ENCODE assay signal across 13 cellular contexts in the genomic region with DNA sequence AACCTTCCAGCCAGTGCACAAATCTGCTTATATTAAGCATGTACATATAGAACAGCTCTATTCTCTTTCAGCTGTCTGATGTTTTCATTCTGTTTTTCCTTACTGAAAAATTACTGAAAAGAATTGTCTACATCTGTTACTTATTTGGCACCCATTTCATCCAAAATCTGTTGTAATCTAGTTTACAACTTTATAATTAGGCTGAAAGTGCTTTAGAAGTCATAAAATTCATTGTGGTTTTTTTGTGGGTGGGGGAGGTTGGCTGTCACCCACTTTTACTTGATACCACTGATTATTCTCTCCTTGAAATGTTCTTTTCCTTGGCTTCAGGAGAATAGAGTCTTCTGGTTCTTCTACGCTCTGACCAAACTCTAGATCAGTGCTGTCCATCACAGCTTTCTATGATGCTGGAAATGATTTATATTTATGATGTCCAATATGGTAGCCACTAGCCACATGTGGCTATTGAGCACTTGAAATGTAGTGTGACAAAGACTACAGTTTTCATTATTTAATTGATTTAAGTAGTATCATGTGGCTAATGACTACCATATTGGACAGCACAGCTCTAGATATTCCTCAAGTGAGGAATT. TPM values are rescaled to one million over a fixed set of nuclear protein-coding genes. Genes with fewer than 3 reads are reported as not detected.
DNase-seq lines count a peak whose midpoint lies in the region; ATAC-seq, FAIRE-seq and TF ChIP-seq lines count a peak whose summit lies in the region.
"Had no signal": no experiment of that assay in that cellular context is flagged by ENCODE, and none has a peak within 500 bp of the region (broad histone marks: within the 10 kb centered on the region; RNA-seq: fewer than 3 reads in every experiment).

No MANE protein-coding gene starts in this region.

- FAIRE-seq in HepG2 (lab: Jason Lieb, UNC): no peak
- FAIRE-seq: GM12892 had no signal

- intact Hi-C loops in HepG2 (cut with micrococcal nuclease; ENCODE audit: unreplicated experiment): loop anchor here (10.0 kb wide), 1 partner anchor 329 kb away; no protein-coding TSS in a partner anchor

- peak overlapping the region; percentile 87 for H3K4me2 ChIP-seq in HepG2 (ENCODE audit: low read depth, low read length)

- TF ChIP-seq CTCF in BE2C (IDR thresholded peaks at IDR 0.05; ENCODE audit: low read depth, low read length) (no peak), HEK293 (tag by site-specific recombination; IDR thresholded peaks at IDR 0.05) (no peak), HepG2 (CRISPR knock-in tag; IDR thresholded peaks at IDR 0.05) (no peak), GM13976 (IDR thresholded peaks at IDR 0.05; ENCODE audit: borderline replicate concordance, control extremely low read depth, extremely low read depth, insufficient read depth, missing control alignments) (no peak)

- DNase-seq in BE2C: no peak
- DNase-seq in activated naive CD8-positive, alpha-beta T cell treated with anti-CD3 and anti-CD28 coated beads, Interleukin-2, amount 10 ng/mL, durations not matched to agents 7 days and 5 days: no peak
- DNase-seq in HepG2 (ENCODE audit: low spot score): no peak
- DNase-seq in mesenteric fat pad (ENCODE audit: low spot score): no peak
- DNase-seq in SJCRH30: no peak
- DNase-seq in GM13976 (ENCODE audit: low spot score): no peak
- DNase-seq: activated CD4-positive, alpha-beta T cell treated with anti-CD3 and anti-CD28 coated beads for 1 hour; NCI-H2107; stimulated activated CD4-positive, alpha-beta T cell treated with anti-CD3 and anti-CD28 coated beads, Interleukin-4, amount 100 ng/mL, for 1 hour had no signal

- peaks cover 7% of the 10 kb centered on the region for H3K4me1 ChIP-seq in BE2C
- H3K4me1 ChIP-seq in HEK293 (ENCODE audit: control insufficient read depth, insufficient read depth, low read length): no peaks in the 10 kb centered on the region
- H3K4me1 ChIP-seq in HepG2 (ENCODE audit: insufficient read depth, low read length): peaks cover 52% of the 10 kb centered on the region
- no peaks in the 10 kb centered on the region for H3K4me1 ChIP-seq in SJCRH30

- 95% methylated on average over 1 of the region's 1 CpG for WGBS in HepG2 (ENCODE audit: low lambda C conversion rate)

- H3K9ac ChIP-seq in HepG2 (ENCODE audit: insufficient read depth, low read depth, low read length): peak overlapping the region; percentile 91

- H2AFZ ChIP-seq in HepG2 (ENCODE audit: low read length): no peak overlapping the region

- H3K27me3 Mint-ChIP-seq in activated naive CD8-positive, alpha-beta T cell treated with anti-CD3 and anti-CD28 coated beads, Interleukin-2, amount 10 ng/mL, durations not matched to agents 7 days and 5 days: no peaks in the 10 kb centered on the region

- no peak overlapping the region for H3K27ac Mint-ChIP-seq in activated naive CD8-positive, alpha-beta T cell treated with anti-CD3 and anti-CD28 coated beads, Interleukin-2, amount 10 ng/mL, durations not matched to agents 7 days and 5 days
- H3K27ac Mint-ChIP-seq: activated naive CD4-positive, alpha-beta T cell treated with anti-CD3 and anti-CD28 coated beads, Interleukin-2, amount 50 U/mL, for 72 hours had no signal

- H3K4me3 ChIP-seq in BE2C (ENCODE audit: low read depth, low read length): peak overlapping the region; percentile 95
- no peak overlapping the region for H3K4me3 ChIP-seq in HEK293 (ENCODE audit: low read depth, low read length)
- H3K4me3 ChIP-seq in HepG2 (replicated peaks in 1 of 3; ENCODE audit: insufficient read depth in 1 of 3, low read depth in 2 of 3, low read length in 3 of 3): peak overlapping the region; percentile 56 to 99 (median 96); a peak in 5 of 6 replicates
- H3K4me3 ChIP-seq in SJCRH30: no peak overlapping the region

- CTCF ChIA-PET in HEK293 (lab: Yijun Ruan, JAX): interaction anchor here (1.3 kb wide), 1 partner anchor 69 kb away, joined by 4 read pairs; no protein-coding TSS in a partner anchor
- CTCF ChIA-PET in HepG2 (lab: Yijun Ruan, JAX; ENCODE audit: low intra/inter-chr PET ratio, low total read pairs): no interaction called here

- peak overlapping the region; percentile 90 for H3K4me3 Mint-ChIP-seq in activated naive CD8-positive, alpha-beta T cell treated with anti-CD3 and anti-CD28 coated beads, Interleukin-2, amount 10 ng/mL, durations not matched to agents 7 days and 5 days

- no peaks in the 10 kb centered on the region for H3K27me3 ChIP-seq in BE2C
- H3K27me3 ChIP-seq in HepG2 (ENCODE audit: control insufficient read depth in 1 of 2, insufficient read depth in 2 of 2, low read length in 2 of 2): no peaks in the 10 kb centered on the region; a peak in 1 of 5 replicates
- H3K27me3 ChIP-seq in SJCRH30: no peaks in the 10 kb centered on the region

- peaks cover 11% of the 10 kb centered on the region for H3K9me3 Mint-ChIP-seq in activated naive CD8-positive, alpha-beta T cell treated with anti-CD3 and anti-CD28 coated beads, Interleukin-2, amount 10 ng/mL, durations not matched to agents 7 days and 5 days

- no peak for TF ChIP-seq POLR2A in HepG2 (IDR thresholded peaks at IDR 0.05; ENCODE audit: insufficient read depth in 1 of 2, low read depth in 2 of 2, low read length in 2 of 2)

- ATAC-seq in activated naive CD8-positive, alpha-beta T cell treated with anti-CD3 and anti-CD28 coated beads, Interleukin-2, amount 10 ng/mL, durations not matched to agents 7 days and 5 days (ENCODE audit: low read depth): no peak
- ATAC-seq in HepG2 (no peak), GM21723 (IDR thresholded peaks at IDR 0.05; ENCODE audit: unreplicated experiment) (no peak)
- ATAC-seq: activated naive CD4-positive, alpha-beta T cell treated with anti-CD3 and anti-CD28 coated beads, Interleukin-2, amount 50 U/mL, for 72 hours had no signal

- H3K4me1 Mint-ChIP-seq in activated naive CD8-positive, alpha-beta T cell treated with anti-CD3 and anti-CD28 coated beads, Interleukin-2, amount 10 ng/mL, durations not matched to agents 7 days and 5 days: peaks cover 34% of the 10 kb centered on the region

- H3K27ac ChIP-seq in HEK293 (ENCODE audit: extremely low read depth, low read depth, low read length) (peak overlapping the region; percentile 11; the same call in 1 of the 2 replicates), HepG2 (ENCODE audit: extremely low read length, insufficient read depth, low read length) (peak overlapping the region; percentile 39), SJCRH30 (no peak overlapping the region)

- peaks cover 22% of the 10 kb centered on the region for H3K36me3 Mint-ChIP-seq in activated naive CD8-positive, alpha-beta T cell treated with anti-CD3 and anti-CD28 coated beads, Interleukin-2, amount 10 ng/mL, durations not matched to agents 7 days and 5 days

- BruUV-seq in HepG2 (replicated peaks; lab: Mats Ljungman, UMichigan): no TSS peak

- H3K79me2 ChIP-seq in HepG2 (ENCODE audit: insufficient read depth, low read length): peaks cover 87% of the 10 kb centered on the region

- POLR2A ChIA-PET in HEK293 (lab: Yijun Ruan, JAX): no interaction called here
- POLR2A ChIA-PET in activated naive CD8-positive, alpha-beta T cell treated with anti-CD3 and anti-CD28 coated beads, Interleukin-2, amount 10 ng/mL, durations not matched to agents 7 days and 5 days (lab: Charles Lee): interaction anchor here (0.7 to 1.1 kb wide), 2 partner anchors 40 to 69 kb away, joined by 3 to 5 read pairs; a partner anchor contains a TSS
- POLR2A ChIA-PET in HepG2 (lab: Yijun Ruan, JAX): interaction anchor here (0.6 to 1.3 kb wide), 4 partner anchors 11 to 66 kb away, joined by 3 to 6 read pairs (median 4); no protein-coding TSS in a partner anchor

- H3K36me3 ChIP-seq in BE2C (no peaks in the 10 kb centered on the region; the same call in 1 of the 2 replicates), HEK293 (ENCODE audit: control insufficient read depth in 2 of 2, insufficient read depth in 1 of 2, low read length in 2 of 2) (no peaks in the 10 kb centered on the region), HepG2 (replicated peaks in 1 of 2; ENCODE audit: control insufficient read depth in 1 of 2, insufficient read depth in 2 of 2, low read length in 2 of 2) (no peaks in the 10 kb centered on the region; a peak in 2 of 5 replicates), SJCRH30 (0 out of 2 replicates have a peak, but pooled peaks cover 6% of the 10 kb centered on the region)

- in situ Hi-C loops in HepG2 (cut with HindIII; ENCODE audit: extremely low pct_ligation_motif_present, low pct_unique_long_range_greater_than_20kb) (no loop called here), GM13976 (cut with MboI; ENCODE audit: low sequenced_read_pairs, unreplicated experiment) (no loop called here)

- peaks cover 21% of the 10 kb centered on the region for H4K20me1 ChIP-seq in HepG2 (ENCODE audit: insufficient read depth, low read length)

- no peak for TF ChIP-seq RAD21 in HepG2 (CRISPR knock-in tag; IDR thresholded peaks at IDR 0.05)

- H3K9me3 ChIP-seq in BE2C (no peaks in the 10 kb centered on the region), HEK293 (ENCODE audit: control insufficient read depth, insufficient read depth, low read depth, low read length) (no peaks in the 10 kb centered on the region), HepG2 (ENCODE audit: low read length) (0 out of 2 replicates have a peak, but pooled peaks cover 6% of the 10 kb centered on the region), SJCRH30 (replicated peaks) (peaks cover 13% of the 10 kb centered on the region)

- TF ChIP-seq EP300 in HepG2 (IDR thresholded peaks at IDR 0.05; ENCODE audit: low read depth in 2 of 2, low read length in 2 of 2) (no peak), HepG2 (CRISPR knock-in tag; IDR thresholded peaks at IDR 0.05; ENCODE audit: borderline replicate concordance) (no peak)

RNA-seq across cellular contexts. Expression of a gene that starts 2.7 kb away (rescaled TPM):
- polyA plus RNA-seq in BE2C (2012; ENCODE audit: insufficient read depth, insufficient read length, low read depth): 1.8 TPM
- 1 to 10 TPM; 1.1 to 1.8 TPM for total RNA-seq in activated naive CD8-positive, alpha-beta T cell treated with anti-CD3 and anti-CD28 coated beads, Interleukin-2, amount 10 ng/mL, durations not matched to agents 7 days and 5 days
- total RNA-seq in HepG2 (2016; rRNA removed; fragmentation: Illumina TruSeq; extraction: Trizol) (6.0 and 7.0 TPM in 2 replicates), mesenteric fat pad (1.3 TPM)
- 3.0 and 3.4 TPM in 2 replicates for total RNA-seq in HepG2 (2016; cell fraction: cytosol; rRNA removed; fragmentation: Illumina TruSeq; extraction: Trizol; ENCODE audit: low read depth)
- 6.4 and 6.6 TPM in 2 replicates for total RNA-seq in HepG2 (2016; cell fraction: insoluble cytoplasmic fraction; rRNA removed; fragmentation: Illumina TruSeq; extraction: Trizol)
- total RNA-seq in HepG2 (2016; cell fraction: membrane; rRNA removed; fragmentation: Illumina TruSeq; extraction: Trizol): 7.4 and 9.1 TPM in 2 replicates
- total RNA-seq in HepG2 (2016; cell fraction: nucleus; rRNA removed; fragmentation: Illumina TruSeq; extraction: Trizol): 10.3 and 12.6 TPM in 2 replicates
- polyA plus RNA-seq in HepG2 (2011; rRNA removed): 3.4 and 3.6 TPM in 2 replicates
- 4.9 and 6.1 TPM in 2 replicates for polyA plus RNA-seq in HepG2 (2011; cell fraction: cytosol; rRNA removed)
- polyA plus RNA-seq in HepG2 (2011; cell fraction: nucleus; rRNA removed): 7.0 and 8.3 TPM in 2 replicates
- polyA plus RNA-seq in HepG2 (2012): 3.7 and 5.4 TPM in 2 replicates
- polyA plus RNA-seq in HepG2 (2016; cell fraction: cytosol; fragmentation: Illumina TruSeq; extraction: Trizol; ENCODE audit: low read depth): 2.3 and 3.0 TPM in 2 replicates
- 6.5 and 7.3 TPM in 2 replicates for polyA plus RNA-seq in HepG2 (2016; cell fraction: insoluble cytoplasmic fraction; fragmentation: Illumina TruSeq; extraction: Trizol; ENCODE audit: low read depth)
- polyA plus RNA-seq in HepG2 (2016; cell fraction: membrane; fragmentation: Illumina TruSeq; extraction: Trizol; ENCODE audit: low read depth): 6.5 and 6.9 TPM in 2 replicates
- polyA plus RNA-seq in HepG2 (2016; cell fraction: nucleus; fragmentation: Illumina TruSeq; extraction: Trizol; ENCODE audit: insufficient read depth, low read depth): 4.8 and 5.0 TPM in 2 replicates
- 9.4 and 11.0 TPM in 2 replicates for polyA minus RNA-seq in HepG2 (2011; rRNA and poly(A)+ RNA removed; ENCODE audit: low replicate concordance)
- polyA minus RNA-seq in HepG2 (2011; cell fraction: cytosol; rRNA and poly(A)+ RNA removed): 4.6 and 6.0 TPM in 2 replicates
- polyA minus RNA-seq in HepG2 (2011; cell fraction: nucleus; rRNA and poly(A)+ RNA removed): 49.2 and 56.0 TPM in 2 replicates
- 10.1 and 10.5 TPM in 2 replicates for total RNA-seq in SJCRH30 (2014; rRNA removed; shearing (Covaris generic))

RNA-seq across cellular contexts. Expression of a gene that starts 3.2 kb away (rescaled TPM):
- polyA plus RNA-seq in BE2C (2012; ENCODE audit: insufficient read depth, insufficient read length, low read depth): 43.2 TPM
- 10 to 100 TPM; 36.6 to 39.2 TPM for total RNA-seq in activated naive CD8-positive, alpha-beta T cell treated with anti-CD3 and anti-CD28 coated beads, Interleukin-2, amount 10 ng/mL, durations not matched to agents 7 days and 5 days
- total RNA-seq in HepG2 (2016; rRNA removed; fragmentation: Illumina TruSeq; extraction: Trizol) (77.2 and 95.2 TPM in 2 replicates), mesenteric fat pad (47.8 TPM)
- 6.5 and 9.2 TPM in 2 replicates for total RNA-seq in HepG2 (2016; cell fraction: cytosol; rRNA removed; fragmentation: Illumina TruSeq; extraction: Trizol; ENCODE audit: low read depth)
- 75.3 and 96.0 TPM in 2 replicates for total RNA-seq in HepG2 (2016; cell fraction: insoluble cytoplasmic fraction; rRNA removed; fragmentation: Illumina TruSeq; extraction: Trizol)
- total RNA-seq in HepG2 (2016; cell fraction: membrane; rRNA removed; fragmentation: Illumina TruSeq; extraction: Trizol): 31.5 and 33.7 TPM in 2 replicates
- total RNA-seq in HepG2 (2016; cell fraction: nucleus; rRNA removed; fragmentation: Illumina TruSeq; extraction: Trizol): 50.1 and 54.0 TPM in 2 replicates
- polyA plus RNA-seq in HepG2 (2011; rRNA removed): 20.7 and 27.0 TPM in 2 replicates
- 11.9 and 15.5 TPM in 2 replicates for polyA plus RNA-seq in HepG2 (2011; cell fraction: cytosol; rRNA removed)
- polyA plus RNA-seq in HepG2 (2011; cell fraction: nucleus; rRNA removed): 8.0 and 10.2 TPM in 2 replicates
- polyA plus RNA-seq in HepG2 (2012): 30.9 and 42.1 TPM in 2 replicates
- polyA plus RNA-seq in HepG2 (2016; cell fraction: cytosol; fragmentation: Illumina TruSeq; extraction: Trizol; ENCODE audit: low read depth): 3.9 and 4.3 TPM in 2 replicates
- 74.4 and 75.6 TPM in 2 replicates for polyA plus RNA-seq in HepG2 (2016; cell fraction: insoluble cytoplasmic fraction; fragmentation: Illumina TruSeq; extraction: Trizol; ENCODE audit: low read depth)
- 14.2 and 15.7 TPM in 2 replicates for polyA plus RNA-seq in HepG2 (2016; cell fraction: membrane; fragmentation: Illumina TruSeq; extraction: Trizol; ENCODE audit: low read depth)
- polyA plus RNA-seq in HepG2 (2016; cell fraction: nucleus; fragmentation: Illumina TruSeq; extraction: Trizol; ENCODE audit: insufficient read depth, low read depth): 44.0 and 46.4 TPM in 2 replicates
- 24.9 and 26.6 TPM in 2 replicates for polyA minus RNA-seq in HepG2 (2011; rRNA and poly(A)+ RNA removed; ENCODE audit: low replicate concordance)
- polyA minus RNA-seq in HepG2 (2011; cell fraction: cytosol; rRNA and poly(A)+ RNA removed): 41.5 and 45.5 TPM in 2 replicates
- polyA minus RNA-seq in HepG2 (2011; cell fraction: nucleus; rRNA and poly(A)+ RNA removed): 43.3 and 46.1 TPM in 2 replicates
- total RNA-seq in SJCRH30 (2014; rRNA removed; shearing (Covaris generic)): 119 and 120 TPM in 2 replicates

Comparison
In these comparisons a context has a peak if more than half of its experiments do, and no peak if none do; other contexts are left out.
1. H3K4me3 ChIP-seq: peak in BE2C (single experiment) and HepG2 (3 of 3); none in HEK293 (single experiment) and SJCRH30 (single experiment).